1 cellular context compared by ENCODE assay signal in the genomic region with DNA sequence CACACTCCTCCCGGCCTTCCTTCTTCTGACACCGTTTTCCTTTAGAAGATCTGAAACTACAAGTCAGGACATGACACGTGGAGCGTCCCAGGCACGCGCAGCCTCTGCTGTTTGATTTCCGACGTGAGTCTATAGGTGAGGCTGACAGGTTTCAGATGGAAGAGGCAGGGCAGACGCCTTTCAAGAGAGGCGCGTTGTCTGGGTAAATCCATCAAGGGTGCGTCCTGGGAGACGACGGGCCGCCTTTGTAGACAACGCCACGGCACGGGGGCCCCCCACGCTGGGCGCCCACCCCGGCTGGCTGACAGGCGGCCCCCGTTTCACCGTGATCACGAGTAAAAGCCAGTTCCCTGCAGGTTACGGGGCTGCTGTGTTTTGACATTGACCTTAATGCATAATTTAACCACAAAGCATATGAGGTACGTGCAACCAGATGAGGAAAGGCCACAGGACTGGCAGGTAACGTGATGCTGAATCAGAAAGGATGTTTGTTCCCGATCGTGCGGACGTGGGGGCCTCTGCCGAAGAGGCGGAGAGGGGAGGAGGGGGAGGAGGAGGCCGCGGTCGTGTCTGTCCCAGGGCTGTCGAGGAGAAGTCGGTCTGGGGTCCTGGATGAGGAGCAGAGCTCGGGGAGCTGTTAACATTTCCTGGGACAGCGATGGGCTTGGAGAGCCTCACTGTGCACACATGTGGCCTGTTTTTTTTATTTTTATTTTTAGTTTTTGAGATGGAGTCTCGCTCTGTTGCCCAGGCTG.
TF ChIP-seq lines count a peak whose summit lies in the region.

No MANE protein-coding gene starts in this region.

TF ChIP-seq in HepG2, 621 proteins besides CTCF, POLR2A, EP300 and RAD21 (continued from another document):
- TF ChIP-seq, protein P1, sequence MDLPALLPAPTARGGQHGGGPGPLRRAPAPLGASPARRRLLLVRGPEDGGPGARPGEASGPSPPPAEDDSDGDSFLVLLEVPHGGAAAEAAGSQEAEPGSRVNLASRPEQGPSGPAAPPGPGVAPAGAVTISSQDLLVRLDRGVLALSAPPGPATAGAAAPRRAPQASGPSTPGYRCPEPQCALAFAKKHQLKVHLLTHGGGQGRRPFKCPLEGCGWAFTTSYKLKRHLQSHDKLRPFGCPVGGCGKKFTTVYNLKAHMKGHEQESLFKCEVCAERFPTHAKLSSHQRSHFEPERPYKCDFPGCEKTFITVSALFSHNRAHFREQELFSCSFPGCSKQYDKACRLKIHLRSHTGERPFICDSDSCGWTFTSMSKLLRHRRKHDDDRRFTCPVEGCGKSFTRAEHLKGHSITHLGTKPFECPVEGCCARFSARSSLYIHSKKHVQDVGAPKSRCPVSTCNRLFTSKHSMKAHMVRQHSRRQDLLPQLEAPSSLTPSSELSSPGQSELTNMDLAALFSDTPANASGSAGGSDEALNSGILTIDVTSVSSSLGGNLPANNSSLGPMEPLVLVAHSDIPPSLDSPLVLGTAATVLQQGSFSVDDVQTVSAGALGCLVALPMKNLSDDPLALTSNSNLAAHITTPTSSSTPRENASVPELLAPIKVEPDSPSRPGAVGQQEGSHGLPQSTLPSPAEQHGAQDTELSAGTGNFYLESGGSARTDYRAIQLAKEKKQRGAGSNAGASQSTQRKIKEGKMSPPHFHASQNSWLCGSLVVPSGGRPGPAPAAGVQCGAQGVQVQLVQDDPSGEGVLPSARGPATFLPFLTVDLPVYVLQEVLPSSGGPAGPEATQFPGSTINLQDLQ (CRISPR knock-in tag; IDR thresholded peaks at IDR 0.05): no peak
- TF ChIP-seq MAF1 (CRISPR knock-in tag; IDR thresholded peaks at IDR 0.05; ENCODE audit: borderline replicate concordance) (no peak), ATF7 (IDR thresholded peaks at IDR 0.05) (no peak), ATF7 (CRISPR knock-in tag; IDR thresholded peaks at IDR 0.05) (no peak), CHD2 (IDR thresholded peaks at IDR 0.05; ENCODE audit: low read depth, low read length) (no peak), PPARG (CRISPR knock-in tag; conservative IDR thresholded peaks at IDR 0.05) (no peak), AHR (CRISPR knock-in tag; IDR thresholded peaks at IDR 0.05) (no peak), ZNF772 (CRISPR knock-in tag; IDR thresholded peaks at IDR 0.05) (no peak), CCAR2 (optimal IDR thresholded peaks at IDR 0.05; ENCODE audit: low read depth, low read length) (no peak), ZKSCAN5 (CRISPR knock-in tag; IDR thresholded peaks at IDR 0.05) (no peak), AGO1 (IDR thresholded peaks at IDR 0.05; ENCODE audit: low read depth, low read length, poor library complexity, severe bottlenecking) (no peak), ZFP37 (CRISPR knock-in tag; IDR thresholded peaks at IDR 0.05; ENCODE audit: borderline replicate concordance) (no peak)
- TF ChIP-seq, protein P2, sequence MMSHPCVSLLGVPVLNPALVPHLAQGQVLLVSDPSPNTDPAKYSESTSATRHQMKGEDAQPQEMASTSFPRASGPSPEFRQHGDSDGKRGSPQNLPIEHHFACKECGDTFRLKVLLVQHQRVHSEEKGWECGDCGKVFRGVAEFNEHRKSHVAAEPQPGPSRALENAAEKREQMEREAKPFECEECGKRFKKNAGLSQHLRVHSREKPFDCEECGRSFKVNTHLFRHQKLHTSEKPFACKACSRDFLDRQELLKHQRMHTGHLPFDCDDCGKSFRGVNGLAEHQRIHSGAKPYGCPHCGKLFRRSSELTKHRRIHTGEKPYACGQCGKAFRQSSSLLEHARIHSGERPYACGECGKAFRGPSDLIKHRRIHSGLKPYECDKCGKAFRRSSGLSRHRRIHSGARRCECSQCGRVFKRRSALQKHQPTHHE (CRISPR knock-in tag; IDR thresholded peaks at IDR 0.05; ENCODE audit: borderline replicate concordance): no peak
- TF ChIP-seq, protein P3, sequence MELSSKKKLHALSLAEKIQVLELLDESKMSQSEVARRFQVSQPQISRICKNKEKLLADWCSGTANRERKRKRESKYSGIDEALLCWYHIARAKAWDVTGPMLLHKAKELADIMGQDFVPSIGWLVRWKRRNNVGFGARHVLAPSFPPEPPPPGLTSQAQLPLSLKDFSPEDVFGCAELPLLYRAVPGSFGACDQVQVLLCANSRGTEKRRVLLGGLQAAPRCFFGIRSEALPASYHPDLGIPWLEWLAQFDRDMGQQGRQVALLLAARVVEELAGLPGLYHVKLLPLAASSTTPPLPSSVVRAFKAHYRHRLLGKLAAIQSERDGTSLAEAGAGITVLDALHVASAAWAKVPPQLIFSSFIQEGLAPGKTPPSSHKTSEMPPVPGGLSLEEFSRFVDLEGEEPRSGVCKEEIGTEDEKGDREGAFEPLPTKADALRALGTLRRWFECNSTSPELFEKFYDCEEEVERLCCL (CRISPR knock-in tag; IDR thresholded peaks at IDR 0.05; ENCODE audit: borderline replicate concordance): no peak
TF ChIP-seq in HepG2: peak in this region for 0.
